15 cellular contexts compared by ENCODE assay signal in genomic region chr10:29486466-29486865, GRCh38.
DNase-seq lines count a peak whose midpoint lies in the region; ATAC-seq, FAIRE-seq and TF ChIP-seq lines count a peak whose summit lies in the region.
"Had no signal": no experiment of that assay in that cellular context is flagged by ENCODE, and none has a peak within 500 bp of the region (broad histone marks: within the 10 kb centered on the region; RNA-seq: fewer than 3 reads in every experiment).

No MANE protein-coding gene starts in this region.

- POLR2A ChIA-PET in K562 (lab: Yijun Ruan, JAX): no interaction called here

- CTCF ChIA-PET in K562 (lab: Yijun Ruan, JAX; ENCODE audit: low intra/inter-chr PET ratio): no interaction called here

- H3K79me2 ChIP-seq in K562 (ENCODE audit: control insufficient read depth, insufficient read depth, low read length): no peaks in the 10 kb centered on the region

- ATAC-seq in HG02885 (IDR thresholded peaks at IDR 0.05; ENCODE audit: poor library complexity, unreplicated experiment) (peak; percentile 67), K562 (no peak), HG02870 (IDR thresholded peaks at IDR 0.05; ENCODE audit: unreplicated experiment) (no peak)
- ATAC-seq: right cardiac atrium had no signal

- TF ChIP-seq RAD21 in K562 (CRISPR knock-in tag; conservative IDR thresholded peaks at IDR 0.05 in 1 of 2, IDR thresholded peaks at IDR 0.05 in 1 of 2): no peak

- FAIRE-seq in K562 (lab: Jason Lieb, UNC): peak; percentile 56
- FAIRE-seq: colon had no signal

- in situ Hi-C loops in K562 (cut with MboI): no loop called here

- TF ChIP-seq POLR2A in K562 (conservative IDR thresholded peaks at IDR 0.05): no peak

- H3K36me3 ChIP-seq in K562 (ENCODE audit: control insufficient read depth, insufficient read depth, low read length): no peaks in the 10 kb centered on the region

- intact Hi-C loops in K562 (cut with micrococcal nuclease) (loop anchor here (5.0 kb wide), 1 partner anchor 106 kb away; no protein-coding TSS in a partner anchor), head of caudate nucleus (cut with DNase I) (no loop called here)

- BruUV-seq in K562 (replicated peaks; lab: Mats Ljungman, UMichigan): no TSS peak

- no peaks in the 10 kb centered on the region for H3K4me1 ChIP-seq in K562 (replicated peaks in 1 of 2; ENCODE audit: control insufficient read depth in 2 of 2, insufficient read depth in 2 of 2, low read length in 2 of 2)

- peaks cover 5 to 32% of the 10 kb centered on the region in 2 experiments; a peak in 4 of 5 replicates for H3K27me3 ChIP-seq in K562 (ENCODE audit: control insufficient read depth in 2 of 2, insufficient read depth in 2 of 2, low read length in 2 of 2)
- H3K27me3 ChIP-seq: stomach, vagina had no signal

- H3K4me3 ChIP-seq in K562: no peak overlapping the region
- H3K4me3 ChIP-seq: stomach, vagina had no signal

- H3K9me1 ChIP-seq in K562 (ENCODE audit: control insufficient read depth, insufficient read depth, low read length): no peaks in the 10 kb centered on the region

- H2AFZ ChIP-seq in K562 (ENCODE audit: low read depth, low read length): no peak overlapping the region

- H4K20me1 ChIP-seq in K562 (replicated peaks; ENCODE audit: control insufficient read depth, insufficient read depth, low read length): no peaks in the 10 kb centered on the region

- H3K27ac ChIP-seq in K562 (ENCODE audit: extremely low read depth, low read depth, low read length): no peak overlapping the region
- H3K27ac ChIP-seq: vagina had no signal

- no peak overlapping the region for H3K9ac ChIP-seq in K562 (ENCODE audit: insufficient read depth in 1 of 2, low read depth in 2 of 2, low read length in 2 of 2)

- TF ChIP-seq CTCF in K562 (IDR thresholded peaks at IDR 0.05 in 2 of 3, conservative IDR thresholded peaks at IDR 0.05 in 1 of 3; ENCODE audit: insufficient read depth in 2 of 3, low read depth in 1 of 3, low read length in 3 of 3) (no peak), GM10266 (IDR thresholded peaks at IDR 0.05; ENCODE audit: control insufficient read depth, insufficient read depth, low read depth, missing control alignments) (no peak)

- no peak for TF ChIP-seq EP300 in K562 (IDR thresholded peaks at IDR 0.05; ENCODE audit: low read length)

- WGBS in K562 (ENCODE audit: insufficient coverage, low coverage, missing lambda C conversion rate): 0% methylated on average over 1 of the region's 1 CpG

- DNase-seq in stimulated activated CD4-positive, alpha-beta T cell treated with anti-CD3 and anti-CD28 coated beads, Interleukin-1b, Interleukin-23, amount 100 ng/mL, for 48 hours: peak; percentile 41
- no peak for DNase-seq in stimulated activated CD4-positive, alpha-beta T cell treated with anti-CD3 and anti-CD28 coated beads, Interleukin-4, amount 100 ng/mL, for 4 hours
- no peak for DNase-seq in K562 (ENCODE audit: extremely low read depth in 1 of 4, low spot score in 3 of 4)
- DNase-seq in head of caudate nucleus: no peak
- DNase-seq in GM10266 (ENCODE audit: extremely low spot score): no peak
- DNase-seq: amniotic stem cell, H9, mesenchymal stem cell, NCI-H187 treated with DMSO at 0.1 percent for 48 hours, right cardiac atrium, stomach had no signal

- no peaks in the 10 kb centered on the region for H3K9me3 ChIP-seq in K562 (replicated peaks; ENCODE audit: control insufficient read depth, insufficient read depth, low read depth, low read length)
- H3K9me3 ChIP-seq: stomach, vagina had no signal

- H3K4me2 ChIP-seq in K562 (ENCODE audit: insufficient read depth, low read length): no peak overlapping the region

TF ChIP-seq in K562, 482 proteins besides CTCF, POLR2A, EP300 and RAD21:
- no peak for TF ChIP-seq DNMT1 (IDR thresholded peaks at IDR 0.05)
- no peak for TF ChIP-seq FOXA1 (IDR thresholded peaks at IDR 0.05; ENCODE audit: borderline replicate concordance)
- TF ChIP-seq ZNF324 (CRISPR knock-in tag; IDR thresholded peaks at IDR 0.05): no peak
- TF ChIP-seq ZNF609 (CRISPR knock-in tag; IDR thresholded peaks at IDR 0.05; ENCODE audit: borderline replicate concordance): no peak
- TF ChIP-seq HNRNPLL (IDR thresholded peaks at IDR 0.05; ENCODE audit: low read depth, low read length, poor library complexity, severe bottlenecking): no peak
- no peak for TF ChIP-seq ZNF121 (CRISPR knock-in tag; conservative IDR thresholded peaks at IDR 0.05)
- TF ChIP-seq MCM3 (IDR thresholded peaks at IDR 0.05): no peak
- no peak for TF ChIP-seq KDM1A (IDR thresholded peaks at IDR 0.05)
- no peak for TF ChIP-seq ZNF717 (CRISPR knock-in tag; IDR thresholded peaks at IDR 0.05)
- no peak for TF ChIP-seq RREB1 (CRISPR knock-in tag; IDR thresholded peaks at IDR 0.05)
- no peak for TF ChIP-seq IRF2 (CRISPR knock-in tag; IDR thresholded peaks at IDR 0.05)
- no peak for TF ChIP-seq CHD1 (IDR thresholded peaks at IDR 0.05; ENCODE audit: low read length)
- no peak for TF ChIP-seq PURB (CRISPR knock-in tag; IDR thresholded peaks at IDR 0.05; ENCODE audit: low read depth)
TF ChIP-seq in K562: peak in this region for 0.
